20 cellular contexts compared by ENCODE assay signal in the genomic region with DNA sequence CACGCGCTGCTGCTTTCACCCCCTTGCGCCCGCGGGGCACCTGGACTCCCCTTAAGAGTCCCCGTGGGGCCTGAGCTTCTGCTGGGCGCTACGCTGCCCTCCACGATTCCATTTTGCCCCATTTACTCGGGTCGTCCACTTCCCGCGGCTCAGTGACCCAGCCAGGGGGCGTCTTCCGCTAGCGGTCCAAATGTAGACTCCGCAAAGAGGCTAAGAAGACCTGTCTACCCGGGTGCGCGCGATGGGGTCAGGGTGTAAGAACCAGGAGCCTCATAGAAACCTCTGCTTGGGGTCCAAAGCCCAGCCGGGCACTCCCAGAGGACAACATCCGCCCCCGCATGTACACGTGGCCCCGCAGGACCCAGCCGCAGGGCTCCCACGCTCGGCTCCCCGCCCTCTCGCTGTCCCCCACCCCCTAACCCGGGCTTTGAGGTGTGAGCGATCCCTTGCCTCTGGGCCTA. TPM values are rescaled to one million over a fixed set of nuclear protein-coding genes. Genes with fewer than 3 reads are reported as not detected.
DNase-seq lines count a peak whose midpoint lies in the region; ATAC-seq and TF ChIP-seq lines count a peak whose summit lies in the region.
"Had no signal": no experiment of that assay in that cellular context is flagged by ENCODE, and none has a peak within 500 bp of the region (broad histone marks: within the 10 kb centered on the region; RNA-seq: fewer than 3 reads in every experiment).

No MANE protein-coding gene starts in this region.

- no peak overlapping the region for H3K27ac Mint-ChIP-seq in activated CD8-positive, alpha-beta T cell treated with anti-CD3 and anti-CD28 coated beads for 36 hours
- H3K27ac Mint-ChIP-seq in activated CD8-positive, alpha-beta T cell treated with anti-CD3 and anti-CD28 coated beads, Interleukin-2, amount 10 ng/mL, durations not matched to agents 7 days and 5 days = no peak overlapping the region
- no peak overlapping the region for H3K27ac Mint-ChIP-seq in neural crest cell (ENCODE audit: unreplicated experiment)
- H3K27ac Mint-ChIP-seq: activated B cell treated with CpG ODN at 0.5 μM for 24 hours had no signal

- intact Hi-C loops in activated CD8-positive, alpha-beta T cell treated with anti-CD3 and anti-CD28 coated beads for 36 hours (cut with micrococcal nuclease) = loop anchor here (5.0 kb wide), 1 partner anchor 240 kb away; no protein-coding TSS in a partner anchor
- intact Hi-C loops in gastrocnemius medialis (cut with DNase I; ENCODE audit: low total_unique reads) = no loop called here

- peaks cover 7 to 16% of the 10 kb centered on the region in 2 donors for H3K4me1 ChIP-seq in gastrocnemius medialis

- no peak for TF ChIP-seq POLR2A in gastrocnemius medialis (IDR thresholded peaks at IDR 0.05)

- H3K27me3 ChIP-seq in gastrocnemius medialis = peaks cover 98 to 100% (median 100%) of the 10 kb centered on the region in 3 donors

- no peaks in the 10 kb centered on the region for H3K36me3 ChIP-seq in gastrocnemius medialis
- H3K36me3 ChIP-seq: stomach had no signal

- no peak for ATAC-seq in activated CD8-positive, alpha-beta T cell treated with anti-CD3 and anti-CD28 coated beads for 36 hours
- ATAC-seq in activated CD8-positive, alpha-beta T cell treated with anti-CD3 and anti-CD28 coated beads, Interleukin-2, amount 10 ng/mL, durations not matched to agents 7 days and 5 days = no peak
- ATAC-seq in gastrocnemius medialis (no peak), GM18870 (IDR thresholded peaks at IDR 0.05; ENCODE audit: unreplicated experiment) (no peak)

- DNase-seq in activated CD8-positive, alpha-beta T cell treated with anti-CD3 and anti-CD28 coated beads for 36 hours = peak; percentile 15
- DNase-seq in activated CD8-positive, alpha-beta T cell treated with anti-CD3 and anti-CD28 coated beads, Interleukin-2, amount 10 ng/mL, durations not matched to agents 7 days and 5 days = no peak
- DNase-seq in GM13976 (ENCODE audit: low spot score) (peak; percentile 50), coronary artery (ENCODE audit: low spot score) (no peak), neural crest cell (ENCODE audit: low read depth, low spot score) (no peak), gastrocnemius medialis (no peak), OCI-M2 (lab: John Stamatoyannopoulos, UW; ENCODE audit: unreplicated experiment) (no peak)
- DNase-seq: activated B cell treated with CpG ODN at 0.5 μM for 24 hours; effector CD4-positive, alpha-beta T cell; HCEC 1CT; hippocampal formation; NCI-H1694; NK-92 treated with Interleukin-12 subunit alpha and Interleukin-12 subunit beta, amount 100 ng/mL, for 24 hours; stomach; SW 1271 had no signal

- CTCF ChIA-PET in activated CD8-positive, alpha-beta T cell treated with anti-CD3 and anti-CD28 coated beads for 36 hours (lab: Charles Lee) = no interaction called here
- CTCF ChIA-PET in activated CD8-positive, alpha-beta T cell treated with anti-CD3 and anti-CD28 coated beads, Interleukin-2, amount 10 ng/mL, durations not matched to agents 7 days and 5 days (lab: Charles Lee) = no interaction called here

- peaks cover 92% of the 10 kb centered on the region for H3K27me3 Mint-ChIP-seq in activated CD8-positive, alpha-beta T cell treated with anti-CD3 and anti-CD28 coated beads for 36 hours
- H3K27me3 Mint-ChIP-seq in activated CD8-positive, alpha-beta T cell treated with anti-CD3 and anti-CD28 coated beads, Interleukin-2, amount 10 ng/mL, durations not matched to agents 7 days and 5 days (ENCODE audit: low read depth) = peaks cover 89% of the 10 kb centered on the region
- H3K27me3 Mint-ChIP-seq in neural crest cell (ENCODE audit: low read depth) = peaks cover 100% of the 10 kb centered on the region

- H3K9me3 Mint-ChIP-seq in activated CD8-positive, alpha-beta T cell treated with anti-CD3 and anti-CD28 coated beads for 36 hours = no peaks in the 10 kb centered on the region
- H3K9me3 Mint-ChIP-seq in activated CD8-positive, alpha-beta T cell treated with anti-CD3 and anti-CD28 coated beads, Interleukin-2, amount 10 ng/mL, durations not matched to agents 7 days and 5 days (ENCODE audit: insufficient read depth) = no peaks in the 10 kb centered on the region
- no peaks in the 10 kb centered on the region for H3K9me3 Mint-ChIP-seq in neural crest cell
- H3K9me3 Mint-ChIP-seq: activated B cell treated with CpG ODN at 0.5 μM for 24 hours had no signal

- H3K27ac ChIP-seq in coronary artery (no peak overlapping the region), gastrocnemius medialis (no peak overlapping the region)
- H3K27ac ChIP-seq: stomach had no signal

- TF ChIP-seq CTCF in activated CD8-positive, alpha-beta T cell treated with anti-CD3 and anti-CD28 coated beads for 36 hours (IDR thresholded peaks at IDR 0.05) = no peak
- TF ChIP-seq CTCF in GM13976 (IDR thresholded peaks at IDR 0.05; ENCODE audit: borderline replicate concordance, control extremely low read depth, extremely low read depth, insufficient read depth, missing control alignments) (no peak), coronary artery (IDR thresholded peaks at IDR 0.05) (no peak), neural crest cell (conservative IDR thresholded peaks at IDR 0.05) (no peak), gastrocnemius medialis (IDR thresholded peaks at IDR 0.05 in 4 of 5, conservative IDR thresholded peaks at IDR 0.05 in 1 of 5) (no peak)

- H3K36me3 Mint-ChIP-seq in activated CD8-positive, alpha-beta T cell treated with anti-CD3 and anti-CD28 coated beads for 36 hours (ENCODE audit: low read depth) = no peaks in the 10 kb centered on the region
- peaks cover 2% of the 10 kb centered on the region for H3K36me3 Mint-ChIP-seq in activated CD8-positive, alpha-beta T cell treated with anti-CD3 and anti-CD28 coated beads, Interleukin-2, amount 10 ng/mL, durations not matched to agents 7 days and 5 days (ENCODE audit: low read depth)
- no peaks in the 10 kb centered on the region for H3K36me3 Mint-ChIP-seq in neural crest cell (ENCODE audit: low read depth)

- no peak overlapping the region for H3K4me3 Mint-ChIP-seq in activated CD8-positive, alpha-beta T cell treated with anti-CD3 and anti-CD28 coated beads for 36 hours
- H3K4me3 Mint-ChIP-seq in activated CD8-positive, alpha-beta T cell treated with anti-CD3 and anti-CD28 coated beads, Interleukin-2, amount 10 ng/mL, durations not matched to agents 7 days and 5 days = no peak overlapping the region
- peak overlapping the region; percentile 17 for H3K4me3 Mint-ChIP-seq in neural crest cell
- H3K4me3 Mint-ChIP-seq: activated B cell treated with CpG ODN at 0.5 μM for 24 hours had no signal

- H3K9me3 ChIP-seq in gastrocnemius medialis = no peaks in the 10 kb centered on the region
- H3K9me3 ChIP-seq: stomach had no signal

- in situ Hi-C loops in GM13976 (cut with MboI; ENCODE audit: low sequenced_read_pairs, unreplicated experiment) = loop anchor here (5.0 kb wide), 1 partner anchor 410 kb away; no protein-coding TSS in a partner anchor
- in situ Hi-C loops in gastrocnemius medialis (cut with MboI; ENCODE audit: low sequenced_read_pairs in 4 of 4) = no loop called here

- H3K4me3 ChIP-seq in coronary artery (peak overlapping the region; percentile 5), gastrocnemius medialis (peak overlapping the region in 1 of 4 donors; percentile 10)

- peaks cover 60% of the 10 kb centered on the region for H3K4me1 Mint-ChIP-seq in activated CD8-positive, alpha-beta T cell treated with anti-CD3 and anti-CD28 coated beads for 36 hours (ENCODE audit: low read depth)
- peaks cover 62% of the 10 kb centered on the region for H3K4me1 Mint-ChIP-seq in activated CD8-positive, alpha-beta T cell treated with anti-CD3 and anti-CD28 coated beads, Interleukin-2, amount 10 ng/mL, durations not matched to agents 7 days and 5 days (ENCODE audit: low read depth)
- H3K4me1 Mint-ChIP-seq in neural crest cell = peaks cover 30% of the 10 kb centered on the region

- POLR2A ChIA-PET in activated CD8-positive, alpha-beta T cell treated with anti-CD3 and anti-CD28 coated beads for 36 hours (lab: Charles Lee) = no interaction called here
- POLR2A ChIA-PET in activated CD8-positive, alpha-beta T cell treated with anti-CD3 and anti-CD28 coated beads, Interleukin-2, amount 10 ng/mL, durations not matched to agents 7 days and 5 days (lab: Charles Lee) = interaction anchor here (1.0 kb wide), 1 partner anchor 11 kb away, joined by 4 read pairs; a partner anchor contains a TSS

RNA-seq across cellular contexts. Expression of a gene that starts 5.2 kb away (rescaled TPM):
- under 1 TPM; 0.43 to 0.90 TPM for total RNA-seq in activated CD8-positive, alpha-beta T cell treated with anti-CD3 and anti-CD28 coated beads for 36 hours
- not detected for total RNA-seq in activated CD8-positive, alpha-beta T cell treated with anti-CD3 and anti-CD28 coated beads, Interleukin-2, amount 10 ng/mL, durations not matched to agents 7 days and 5 days
- not detected in 2 replicates for total RNA-seq in neural crest cell
- total RNA-seq in gastrocnemius medialis = not detected
- total RNA-seq: liver, posterior vena cava, stomach had no signal

RNA-seq across cellular contexts. Expression of a gene that starts 7.0 kb away (rescaled TPM):
- total RNA-seq in activated CD8-positive, alpha-beta T cell treated with anti-CD3 and anti-CD28 coated beads for 36 hours = under 1 TPM; 0.45 to 0.69 TPM
- total RNA-seq in activated CD8-positive, alpha-beta T cell treated with anti-CD3 and anti-CD28 coated beads, Interleukin-2, amount 10 ng/mL, durations not matched to agents 7 days and 5 days = not detected
- total RNA-seq in neural crest cell (not detected in 2 replicates), gastrocnemius medialis (not detected)
- total RNA-seq: activated B cell treated with CpG ODN at 0.5 μM for 24 hours, HT1080, liver, M059J, posterior vena cava had no signal

RNA-seq across cellular contexts. Expression of a gene that starts 11.5 kb away (rescaled TPM):
- 100 to 1,000 TPM; 256 to 273 TPM for total RNA-seq in activated CD8-positive, alpha-beta T cell treated with anti-CD3 and anti-CD28 coated beads for 36 hours
- 100 to 1,000 TPM; 265 to 267 TPM for total RNA-seq in activated CD8-positive, alpha-beta T cell treated with anti-CD3 and anti-CD28 coated beads, Interleukin-2, amount 10 ng/mL, durations not matched to agents 7 days and 5 days
- total RNA-seq in neural crest cell (171 and 182 TPM in 2 replicates), gastrocnemius medialis (10 to 100 TPM; 43.0 to 84.0 (median 49.2) TPM)

Comparison
In these comparisons a context has a peak if more than half of its experiments do, and no peak if none do; other contexts are left out.
1. DNase-seq: peak in activated CD8-positive, alpha-beta T cell treated with anti-CD3 and anti-CD28 coated beads for 36 hours (single experiment) and GM13976 (single experiment); none in activated CD8-positive, alpha-beta T cell treated with anti-CD3 and anti-CD28 coated beads, Interleukin-2, amount 10 ng/mL, durations not matched to agents 7 days and 5 days (single experiment), coronary artery (single experiment), neural crest cell (single experiment), gastrocnemius medialis (0 of 2) and OCI-M2 (single experiment).